Comparison of ENCODE assay signal across 9 cellular contexts in the genomic region with DNA sequence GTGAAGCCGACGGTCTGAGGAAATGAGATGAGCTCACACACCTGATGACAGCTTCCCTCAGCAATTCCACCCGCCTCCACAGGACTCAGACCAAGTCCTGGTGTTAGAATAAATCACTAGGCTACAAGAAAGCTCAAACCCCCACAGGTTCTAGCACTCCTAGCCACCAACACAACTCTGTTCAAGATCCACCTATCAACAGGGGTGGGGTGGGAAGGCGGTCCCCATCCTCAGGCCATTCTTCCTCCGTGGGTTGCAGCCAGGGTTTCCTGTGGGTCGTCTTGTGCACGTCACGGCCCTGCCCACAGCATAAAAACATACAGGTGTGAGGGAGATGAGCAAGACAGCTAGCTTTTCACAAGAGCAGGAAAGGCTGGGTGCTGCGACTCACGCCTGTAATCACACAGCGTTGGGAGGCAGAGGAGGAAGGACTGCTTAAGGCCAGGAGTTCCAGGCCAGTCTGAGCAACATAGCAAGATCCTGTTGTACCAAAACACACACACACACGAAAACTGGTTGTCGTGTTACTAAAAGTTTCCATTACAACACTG.
DNase-seq lines count a peak whose midpoint lies in the region; ATAC-seq and TF ChIP-seq lines count a peak whose summit lies in the region.
"Had no signal": no experiment of that assay in that cellular context is flagged by ENCODE, and none has a peak within 500 bp of the region (broad histone marks: within the 10 kb centered on the region; RNA-seq: fewer than 3 reads in every experiment).

No MANE protein-coding gene starts in this region.

- no peak overlapping the region for H3K9ac ChIP-seq in Karpas-422 (ENCODE audit: low read length)

- no peak for TF ChIP-seq POLR2A in spleen (IDR thresholded peaks at IDR 0.05)

- peak overlapping the region; percentile 9 for H3K4me3 ChIP-seq in effector memory CD4-positive, alpha-beta T cell (ENCODE audit: insufficient read depth, low read depth, low read length, poor library complexity, severe bottlenecking)
- H3K4me3 ChIP-seq in spleen (peak overlapping the region in 1 of 8 donors; percentile 7), Karpas-422 (ENCODE audit: low read length) (no peak overlapping the region)
- H3K4me3 ChIP-seq: lung had no signal

- no peaks in the 10 kb centered on the region for H3K27me3 Mint-ChIP-seq in activated CD4-positive, alpha-beta T cell treated with anti-CD3 and anti-CD28 coated beads, Interleukin-2, amount 10 ng/mL, durations not matched to agents 7 days and 5 days

- peak overlapping the region; percentile 22 for H3K4me3 Mint-ChIP-seq in activated CD4-positive, alpha-beta T cell treated with anti-CD3 and anti-CD28 coated beads, Interleukin-2, amount 10 ng/mL, durations not matched to agents 7 days and 5 days

- no peak for ATAC-seq in HG02885 (IDR thresholded peaks at IDR 0.05; ENCODE audit: poor library complexity, unreplicated experiment)
- no peak for ATAC-seq in HG03378 (IDR thresholded peaks at IDR 0.05; ENCODE audit: unreplicated experiment)
- ATAC-seq in left ventricle myocardium superior: no peak

- H3K27me3 ChIP-seq in effector memory CD4-positive, alpha-beta T cell (replicated peaks; ENCODE audit: control insufficient read depth, insufficient read depth, low read length, poor library complexity, severe bottlenecking): no peaks in the 10 kb centered on the region
- H3K27me3 ChIP-seq in spleen (replicated peaks in 1 of 7): no peaks in the 10 kb centered on the region
- no peaks in the 10 kb centered on the region for H3K27me3 ChIP-seq in Karpas-422 (ENCODE audit: low read length)

- H3K36me3 Mint-ChIP-seq in activated CD4-positive, alpha-beta T cell treated with anti-CD3 and anti-CD28 coated beads, Interleukin-2, amount 10 ng/mL, durations not matched to agents 7 days and 5 days (ENCODE audit: low read depth): peaks cover 2% of the 10 kb centered on the region

- peaks cover 53% of the 10 kb centered on the region for H4K20me1 ChIP-seq in Karpas-422 (ENCODE audit: insufficient read depth, low read depth, low read length)

- no peaks in the 10 kb centered on the region for H3K9me3 Mint-ChIP-seq in activated CD4-positive, alpha-beta T cell treated with anti-CD3 and anti-CD28 coated beads, Interleukin-2, amount 10 ng/mL, durations not matched to agents 7 days and 5 days

- intact Hi-C loops in spleen (cut with DNase I; ENCODE audit: low total_unique reads) (no loop called here), left ventricle myocardium superior (cut with micrococcal nuclease) (no loop called here)

- DNase-seq in ELR (ENCODE audit: low read depth) (peak; percentile 76), spleen (peak; percentile 80), left ventricle myocardium superior (no peak), Karpas-422 (no peak)
- DNase-seq in activated CD4-positive, alpha-beta T cell treated with anti-CD3 and anti-CD28 coated beads, Interleukin-2, amount 10 ng/mL, durations not matched to agents 7 days and 5 days: peak; percentile 62
- DNase-seq in effector memory CD4-positive, alpha-beta T cell: peak; percentile 71 to 87 (median 81)

- H3K27ac ChIP-seq in effector memory CD4-positive, alpha-beta T cell (ENCODE audit: insufficient read depth, low read length, poor library complexity, severe bottlenecking): peak overlapping the region; percentile 79
- H3K27ac ChIP-seq in spleen (peak overlapping the region in 5 of 8 donors; percentile 24 to 64 (median 55)), Karpas-422 (ENCODE audit: low read length) (no peak overlapping the region)

- H3K4me1 Mint-ChIP-seq in activated CD4-positive, alpha-beta T cell treated with anti-CD3 and anti-CD28 coated beads, Interleukin-2, amount 10 ng/mL, durations not matched to agents 7 days and 5 days: peaks cover 85% of the 10 kb centered on the region

- WGBS in spleen, 5 donors: 33 to 50% (median 39%) methylated on average over 11 to 13 of the region's 13 CpGs

- no peak overlapping the region for H3K4me2 ChIP-seq in Karpas-422 (ENCODE audit: low read depth, low read length, poor library complexity, severe bottlenecking)

- no peaks in the 10 kb centered on the region for H3K36me3 ChIP-seq in effector memory CD4-positive, alpha-beta T cell (ENCODE audit: control insufficient read depth, insufficient read depth, low read length)
- H3K36me3 ChIP-seq in spleen (peaks cover 0 to 6% (median 0%) of the 10 kb centered on the region in 6 donors), Karpas-422 (ENCODE audit: insufficient read depth, low read length) (no peaks in the 10 kb centered on the region)

- TF ChIP-seq CTCF in spleen (IDR thresholded peaks at IDR 0.05 in 8 of 11, conservative IDR thresholded peaks at IDR 0.05 in 3 of 11): no peak

- no peaks in the 10 kb centered on the region for H3K9me3 ChIP-seq in effector memory CD4-positive, alpha-beta T cell (ENCODE audit: control insufficient read depth, low read length)
- no peaks in the 10 kb centered on the region for H3K9me3 ChIP-seq in spleen
- no peaks in the 10 kb centered on the region for H3K9me3 ChIP-seq in Karpas-422 (ENCODE audit: low read length)

- no peak overlapping the region for H2AFZ ChIP-seq in Karpas-422 (ENCODE audit: low read length)

- CTCF ChIA-PET in activated CD4-positive, alpha-beta T cell treated with anti-CD3 and anti-CD28 coated beads, Interleukin-2, amount 10 ng/mL, durations not matched to agents 7 days and 5 days (lab: Charles Lee): interaction anchor here (0.8 to 1.8 kb wide), 3 partner anchors 9 to 41 kb away, joined by 3 to 6 read pairs (median 5); no protein-coding TSS in a partner anchor

- peak overlapping the region; percentile 89 for H3K27ac Mint-ChIP-seq in activated CD4-positive, alpha-beta T cell treated with anti-CD3 and anti-CD28 coated beads, Interleukin-2, amount 10 ng/mL, durations not matched to agents 7 days and 5 days

- POLR2A ChIA-PET in activated CD4-positive, alpha-beta T cell treated with anti-CD3 and anti-CD28 coated beads, Interleukin-2, amount 10 ng/mL, durations not matched to agents 7 days and 5 days (lab: Charles Lee): no interaction called here

- H3K9me2 ChIP-seq in Karpas-422 (replicated peaks; ENCODE audit: insufficient read depth, low read length): no peaks in the 10 kb centered on the region

- peaks cover 96% of the 10 kb centered on the region for H3K79me2 ChIP-seq in Karpas-422 (ENCODE audit: low read length)

- peaks cover 86% of the 10 kb centered on the region for H3K4me1 ChIP-seq in effector memory CD4-positive, alpha-beta T cell (ENCODE audit: control insufficient read depth, insufficient read depth, low read length, poor library complexity, severe bottlenecking)
- H3K4me1 ChIP-seq in spleen: peaks cover 74 to 100% (median 97%) of the 10 kb centered on the region in 6 donors
- no peaks in the 10 kb centered on the region for H3K4me1 ChIP-seq in Karpas-422 (ENCODE audit: low read length)

Comparison
In these comparisons a context has a peak if more than half of its experiments do, and no peak if none do; other contexts are left out.
1. DNase-seq: peak in ELR (single experiment), activated CD4-positive, alpha-beta T cell treated with anti-CD3 and anti-CD28 coated beads, Interleukin-2, amount 10 ng/mL, durations not matched to agents 7 days and 5 days (single experiment), effector memory CD4-positive, alpha-beta T cell (3 of 3) and spleen (single experiment); none in left ventricle myocardium superior (single experiment) and Karpas-422 (single experiment).